In genomic region chr17:77088455-77089117, GRCh38 we compare ENCODE assay signal across 1 cellular context.
TF ChIP-seq lines count a peak whose summit lies in the region.

No MANE protein-coding gene starts in this region.

TF ChIP-seq in HepG2, 621 proteins besides CTCF, POLR2A, EP300 and RAD21 (continued from another document and continues in another):
- TF ChIP-seq HOMEZ (CRISPR knock-in tag; IDR thresholded peaks at IDR 0.05; ENCODE audit: low read depth): peak; percentile 88
- TF ChIP-seq ZNF740 (CRISPR knock-in tag; IDR thresholded peaks at IDR 0.05): peak; percentile 79; the same call in 1 of the 2 replicates
- peak; percentile 70 for TF ChIP-seq SP4 (CRISPR knock-in tag; IDR thresholded peaks at IDR 0.05)
- TF ChIP-seq SNAPC2 (CRISPR knock-in tag; IDR thresholded peaks at IDR 0.05): peak; percentile 49; the same call in 1 of the 2 replicates
- TF ChIP-seq MAX (IDR thresholded peaks at IDR 0.05): peak; percentile 100
- TF ChIP-seq ZNF124 (CRISPR knock-in tag; IDR thresholded peaks at IDR 0.05): peak; percentile 88
- peak; percentile 87; the same call in 1 of the 2 replicates for TF ChIP-seq BORCS8-MEF2B (CRISPR knock-in tag; IDR thresholded peaks at IDR 0.05)
- TF ChIP-seq EED (CRISPR knock-in tag; IDR thresholded peaks at IDR 0.05): peak; percentile 86
- peak; percentile 97 for TF ChIP-seq SETDB1 (CRISPR knock-in tag; IDR thresholded peaks at IDR 0.05; ENCODE audit: borderline replicate concordance)
- peak; percentile 96 for TF ChIP-seq CBX1 (IDR thresholded peaks at IDR 0.05; ENCODE audit: low read depth)
- peak; percentile 84; the same call in 1 of the 2 replicates for TF ChIP-seq ZSCAN9 (CRISPR knock-in tag; IDR thresholded peaks at IDR 0.05; ENCODE audit: borderline replicate concordance)
- peak; percentile 84 for TF ChIP-seq ZMYM3 (CRISPR knock-in tag; IDR thresholded peaks at IDR 0.05)
- TF ChIP-seq ZNF576 (CRISPR knock-in tag; IDR thresholded peaks at IDR 0.05): no peak
- no peak for TF ChIP-seq MBD4 (IDR thresholded peaks at IDR 0.05; ENCODE audit: borderline replicate concordance, low read length)
- TF ChIP-seq MLLT10 (CRISPR knock-in tag; IDR thresholded peaks at IDR 0.05): no peak
- TF ChIP-seq ZNF746 (CRISPR knock-in tag; IDR thresholded peaks at IDR 0.05): peak; percentile 75; the same call in 1 of the 2 replicates
- peak; percentile 82 for TF ChIP-seq JUN (CRISPR knock-in tag; IDR thresholded peaks at IDR 0.05)
- TF ChIP-seq ZNF850 (CRISPR knock-in tag; conservative IDR thresholded peaks at IDR 0.05): no peak
- peak; percentile 96 for TF ChIP-seq FOSL2 (CRISPR knock-in tag; IDR thresholded peaks at IDR 0.05)
- TF ChIP-seq ZNF44 (CRISPR knock-in tag; IDR thresholded peaks at IDR 0.05): peak; percentile 83; the same call in 1 of the 2 replicates
- peak; percentile 75 for TF ChIP-seq ZNF143 (CRISPR knock-in tag; IDR thresholded peaks at IDR 0.05)
- TF ChIP-seq NR3C1 (CRISPR knock-in tag; IDR thresholded peaks at IDR 0.05): no peak
- TF ChIP-seq ZNF24 (IDR thresholded peaks at IDR 0.05): peak; percentile 58; the same call in 1 of the 2 replicates
- peak; percentile 92 for TF ChIP-seq MED1 (CRISPR knock-in tag; IDR thresholded peaks at IDR 0.05)
- no peak for TF ChIP-seq CHD4 (IDR thresholded peaks at IDR 0.05; ENCODE audit: borderline replicate concordance, low read length)
- TF ChIP-seq CC2D1A (CRISPR knock-in tag; IDR thresholded peaks at IDR 0.05): no peak
- TF ChIP-seq KLF15 (CRISPR knock-in tag; IDR thresholded peaks at IDR 0.05; ENCODE audit: borderline replicate concordance): peak; percentile 89; the same call in 1 of the 2 replicates
- TF ChIP-seq NAIF1 (CRISPR knock-in tag; IDR thresholded peaks at IDR 0.05; ENCODE audit: borderline replicate concordance): peak; percentile 36
- TF ChIP-seq HMGA1 (CRISPR knock-in tag; conservative IDR thresholded peaks at IDR 0.05): no peak
- TF ChIP-seq ZNF557 (CRISPR knock-in tag; IDR thresholded peaks at IDR 0.05): peak; percentile 62; the same call in 1 of the 2 replicates
- peak; percentile 96 for TF ChIP-seq ZNF691 (CRISPR knock-in tag; IDR thresholded peaks at IDR 0.05; ENCODE audit: borderline replicate concordance, low read depth)
- TF ChIP-seq AGO2 (optimal IDR thresholded peaks at IDR 0.05; ENCODE audit: low read depth, low read length): peak; percentile 84
- no peak for TF ChIP-seq ZNF629 (CRISPR knock-in tag; conservative IDR thresholded peaks at IDR 0.05)
- TF ChIP-seq ZNF878 (CRISPR knock-in tag; IDR thresholded peaks at IDR 0.05): peak; percentile 71
- TF ChIP-seq KMT2B (CRISPR knock-in tag; IDR thresholded peaks at IDR 0.05): peak; percentile 95
- peak; percentile 87 for TF ChIP-seq CREB1 (IDR thresholded peaks at IDR 0.05)
- TF ChIP-seq CREB1 (CRISPR knock-in tag; IDR thresholded peaks at IDR 0.05): peak; percentile 96
- peak; percentile 71; the same call in 1 of the 2 replicates for TF ChIP-seq ZFP1 (CRISPR knock-in tag; IDR thresholded peaks at IDR 0.05)
- peak; percentile 75 for TF ChIP-seq SP2 (CRISPR knock-in tag; IDR thresholded peaks at IDR 0.05)
- TF ChIP-seq MBNL3 (CRISPR knock-in tag; conservative IDR thresholded peaks at IDR 0.05): no peak
- peak; percentile 59 for TF ChIP-seq ZNF782 (CRISPR knock-in tag; IDR thresholded peaks at IDR 0.05; ENCODE audit: borderline replicate concordance)
- no peak; the same call in 1 of the 2 replicates for TF ChIP-seq ZNF780A (CRISPR knock-in tag; IDR thresholded peaks at IDR 0.05)
- TF ChIP-seq ZNF512B (CRISPR knock-in tag; IDR thresholded peaks at IDR 0.05; ENCODE audit: borderline replicate concordance): no peak
- peak; percentile 89; the same call in 1 of the 2 replicates for TF ChIP-seq ZFYVE20 (CRISPR knock-in tag; IDR thresholded peaks at IDR 0.05; ENCODE audit: borderline replicate concordance, low read depth)
- TF ChIP-seq CBX5 (CRISPR knock-in tag; IDR thresholded peaks at IDR 0.05; ENCODE audit: borderline replicate concordance): peak; percentile 95; the same call in 1 of the 2 replicates
- peak; percentile 41; the same call in 1 of the 2 replicates for TF ChIP-seq RARG (CRISPR knock-in tag; IDR thresholded peaks at IDR 0.05; ENCODE audit: low read depth)
- TF ChIP-seq ZNF234 (CRISPR knock-in tag; conservative IDR thresholded peaks at IDR 0.05): peak; percentile 97; the same call in 1 of the 2 replicates
- peak; percentile 41 for TF ChIP-seq ZNF407 (CRISPR knock-in tag; IDR thresholded peaks at IDR 0.05; ENCODE audit: not compliant biosample characterization)
- TF ChIP-seq NR2F6 (IDR thresholded peaks at IDR 0.05): no peak
- peak; percentile 81; the same call in 1 of the 2 replicates for TF ChIP-seq NR2F6 (CRISPR knock-in tag; IDR thresholded peaks at IDR 0.05)
- TF ChIP-seq ZBTB21 (CRISPR knock-in tag; IDR thresholded peaks at IDR 0.05): peak; percentile 67; the same call in 1 of the 2 replicates
- peak; percentile 55; the same call in 1 of the 2 replicates for TF ChIP-seq FOXK2 (IDR thresholded peaks at IDR 0.05)
- no peak for TF ChIP-seq ZNF841 (CRISPR knock-in tag; IDR thresholded peaks at IDR 0.05; ENCODE audit: borderline replicate concordance)
- peak; percentile 80; the same call in 1 of the 2 replicates for TF ChIP-seq PREB (CRISPR knock-in tag; IDR thresholded peaks at IDR 0.05)
- 0 out of 2 replicates have a peak, but pooled peaks have one; percentile 44 for TF ChIP-seq ZNF577 (CRISPR knock-in tag; IDR thresholded peaks at IDR 0.05; ENCODE audit: borderline replicate concordance, low read depth)
- peak; percentile 53; the same call in 1 of the 2 replicates for TF ChIP-seq ZBTB42 (CRISPR knock-in tag; IDR thresholded peaks at IDR 0.05)
- TF ChIP-seq ZNF350 (CRISPR knock-in tag; IDR thresholded peaks at IDR 0.05; ENCODE audit: borderline replicate concordance, low read depth): peak; percentile 97
- peak; percentile 97 for TF ChIP-seq TGIF2 (CRISPR knock-in tag; IDR thresholded peaks at IDR 0.05)
- peak; percentile 93 for TF ChIP-seq ZNF335 (CRISPR knock-in tag; IDR thresholded peaks at IDR 0.05)
- peak; percentile 95 for TF ChIP-seq CCDC6 (CRISPR knock-in tag; IDR thresholded peaks at IDR 0.05)
- TF ChIP-seq SRSF4 (IDR thresholded peaks at IDR 0.05; ENCODE audit: low read depth, low read length, poor library complexity, severe bottlenecking): no peak
